Comparison of ENCODE assay signal across 8 cellular contexts in genomic region chr1:149792912-149793521, GRCh38. TPM values are rescaled to one million over a fixed set of nuclear protein-coding genes. Genes with fewer than 3 reads are reported as not detected.
DNase-seq lines count a peak whose midpoint lies in the region; ATAC-seq and TF ChIP-seq lines count a peak whose summit lies in the region.
"Not testable (repeated sequence)": the region's sequence is repeated elsewhere in the genome, so short reads cannot be mapped to it uniquely, and the experiment has no call there.

No MANE protein-coding gene starts in this region.

- peak; percentile 82 for DNase-seq in AG20443 (ENCODE audit: low spot score)
- DNase-seq in GM19238 (ENCODE audit: insufficient read length, low spot score) = peak; percentile 39
- peak; percentile 56 for DNase-seq in NCI-H226
- DNase-seq in activated CD4-positive, alpha-beta T cell treated with anti-CD3 and anti-CD28 coated beads, Interleukin-2, amount 10 ng/mL, durations not matched to agents 7 days and 5 days = peak; percentile 77
- peak; percentile 79 for DNase-seq in coronary artery (ENCODE audit: low spot score)
- DNase-seq in left lung = peak; percentile 72 to 96
- peak; percentile 46 to 75 (median 66) for DNase-seq in stimulated activated CD4-positive, alpha-beta T cell treated with anti-CD3 and anti-CD28 coated beads, Interleukin-1b, Interleukin-23, amount 100 ng/mL, for 24 hours (ENCODE audit: low read depth in 4 of 4, low spot score in 1 of 4)

- not testable (repeated sequence) for H3K4me1 Mint-ChIP-seq in activated CD4-positive, alpha-beta T cell treated with anti-CD3 and anti-CD28 coated beads, Interleukin-2, amount 10 ng/mL, durations not matched to agents 7 days and 5 days

- H3K36me3 ChIP-seq in left lung = not testable (repeated sequence)

- H3K4me1 ChIP-seq in left lung = not testable (repeated sequence)

- TF ChIP-seq CTCF in coronary artery (IDR thresholded peaks at IDR 0.05) = peak; percentile 51
- TF ChIP-seq CTCF in left lung (IDR thresholded peaks at IDR 0.05) = peak in 1 of 2 donors; percentile 77

- H3K4me3 Mint-ChIP-seq in activated CD4-positive, alpha-beta T cell treated with anti-CD3 and anti-CD28 coated beads, Interleukin-2, amount 10 ng/mL, durations not matched to agents 7 days and 5 days = peak overlapping the region; percentile 48

- H3K27me3 Mint-ChIP-seq in activated CD4-positive, alpha-beta T cell treated with anti-CD3 and anti-CD28 coated beads, Interleukin-2, amount 10 ng/mL, durations not matched to agents 7 days and 5 days = not testable (repeated sequence)

- H3K27me3 ChIP-seq in left lung = not testable (repeated sequence)

- H3K9me3 ChIP-seq in left lung = not testable (repeated sequence)

- peak; percentile 90 for ATAC-seq in HG03175 (IDR thresholded peaks at IDR 0.05; ENCODE audit: unreplicated experiment)
- ATAC-seq in left lung = peak; percentile 98

- intact Hi-C loops in left lung (cut with DNase I) = not testable (repeated sequence)

- POLR2A ChIA-PET in activated CD4-positive, alpha-beta T cell treated with anti-CD3 and anti-CD28 coated beads, Interleukin-2, amount 10 ng/mL, durations not matched to agents 7 days and 5 days (lab: Charles Lee) = not testable (repeated sequence)

- not testable (repeated sequence) for H3K9me3 Mint-ChIP-seq in activated CD4-positive, alpha-beta T cell treated with anti-CD3 and anti-CD28 coated beads, Interleukin-2, amount 10 ng/mL, durations not matched to agents 7 days and 5 days

- H3K4me3 ChIP-seq in coronary artery = peak overlapping the region; percentile 76
- H3K4me3 ChIP-seq in left lung = peak overlapping the region; percentile 38 to 49

- H3K36me3 Mint-ChIP-seq in activated CD4-positive, alpha-beta T cell treated with anti-CD3 and anti-CD28 coated beads, Interleukin-2, amount 10 ng/mL, durations not matched to agents 7 days and 5 days (ENCODE audit: low read depth) = not testable (repeated sequence)

- H3K27ac Mint-ChIP-seq in activated CD4-positive, alpha-beta T cell treated with anti-CD3 and anti-CD28 coated beads, Interleukin-2, amount 10 ng/mL, durations not matched to agents 7 days and 5 days = not testable (repeated sequence)

- CTCF ChIA-PET in activated CD4-positive, alpha-beta T cell treated with anti-CD3 and anti-CD28 coated beads, Interleukin-2, amount 10 ng/mL, durations not matched to agents 7 days and 5 days (lab: Charles Lee) = not testable (repeated sequence)

- peak overlapping the region; percentile 81 to 92 for H3K27ac ChIP-seq in coronary artery
- H3K27ac ChIP-seq in left lung = peak overlapping the region; percentile 85

RNA-seq across cellular contexts. Expression of gene FCGR1A, which starts 10.5 kb away (rescaled TPM):
- not detected for total RNA-seq in activated CD4-positive, alpha-beta T cell treated with anti-CD3 and anti-CD28 coated beads, Interleukin-2, amount 10 ng/mL, durations not matched to agents 7 days and 5 days
- total RNA-seq in left lung = 10 to 100 TPM; 16.7 to 43.6 TPM

Comparison
In these comparisons a context has a peak if more than half of its experiments do, and no peak if none do; other contexts are left out.
1. Peak in every context shown above with its lines: DNase-seq, ATAC-seq, H3K4me3 ChIP-seq and H3K27ac ChIP-seq.
2. RNA of gene FCGR1A, which starts 10.5 kb away (total RNA-seq): 16.7 to 43.6 TPM in left lung; not detected in activated CD4-positive, alpha-beta T cell treated with anti-CD3 and anti-CD28 coated beads, Interleukin-2, amount 10 ng/mL, durations not matched to agents 7 days and 5 days; every median in the first group is over 10 times any median in the second.